1 cellular context compared by ENCODE assay signal in the genomic region with DNA sequence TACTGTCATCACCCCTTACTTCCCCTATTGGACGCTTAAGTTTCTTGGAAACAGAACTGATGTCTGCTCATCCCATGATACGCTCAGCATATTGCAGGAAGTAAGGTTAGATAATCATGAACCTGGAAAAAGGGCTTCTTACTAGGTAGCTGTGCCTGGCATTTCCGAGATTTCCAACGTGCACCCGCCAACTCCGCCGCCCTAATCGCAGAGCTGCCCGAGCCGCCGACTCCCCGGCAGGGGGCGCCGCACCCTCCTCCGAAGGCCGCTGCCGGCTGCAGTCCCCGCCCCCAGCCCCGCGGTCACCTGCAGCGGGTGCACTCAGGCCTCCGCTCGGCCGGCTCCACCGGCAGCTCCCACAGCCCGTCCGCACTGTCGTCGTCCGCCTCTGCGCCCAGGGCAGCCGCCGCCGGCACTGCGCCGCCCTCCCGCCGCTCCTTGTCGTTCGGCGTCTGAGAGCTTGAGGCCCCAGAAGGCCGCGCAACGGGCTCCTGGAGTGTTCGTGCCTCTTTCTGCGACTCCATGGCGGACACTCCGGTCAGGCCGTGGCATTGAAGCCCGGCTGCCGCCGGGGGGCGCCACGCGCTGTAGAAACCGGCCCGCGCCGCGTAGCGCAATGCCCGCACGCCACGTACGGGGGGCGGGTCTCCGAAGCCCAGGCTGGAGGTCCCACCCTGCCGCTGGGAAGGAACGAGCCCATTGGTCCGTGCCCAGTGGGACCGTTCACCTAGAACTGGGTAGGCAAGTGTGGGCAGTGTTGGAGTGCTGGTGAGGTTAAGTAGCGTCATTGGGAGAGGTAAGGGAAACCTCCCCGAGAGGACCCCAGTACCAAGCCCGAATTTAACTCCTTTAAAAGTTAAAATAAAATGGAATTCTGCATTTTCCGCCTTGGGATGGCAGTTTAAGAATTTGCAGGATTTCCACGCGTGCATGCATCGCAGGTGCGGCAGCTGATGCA.
TF ChIP-seq lines count a peak whose summit lies in the region.

A gene with protein sequence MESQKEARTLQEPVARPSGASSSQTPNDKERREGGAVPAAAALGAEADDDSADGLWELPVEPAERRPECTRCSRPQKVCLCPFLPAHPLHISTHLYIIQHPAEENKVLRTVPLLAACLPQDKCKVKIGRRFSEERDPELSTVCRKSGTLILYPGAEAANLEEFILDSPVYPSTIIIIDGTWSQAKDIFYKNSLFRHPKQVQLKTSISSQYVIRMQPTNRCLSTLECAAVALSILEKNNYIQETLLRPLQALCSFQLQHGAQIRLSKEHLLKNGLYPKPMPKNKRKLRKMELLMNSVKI (minus strand): TSS at position 560 of the 958 bp plus-strand sequence. CDS start 36 bp downstream, at position 524.

TF ChIP-seq in K562, 482 proteins besides CTCF, POLR2A, EP300 and RAD21 (continued from another document and continues in another):
- TF ChIP-seq, protein P1, sequence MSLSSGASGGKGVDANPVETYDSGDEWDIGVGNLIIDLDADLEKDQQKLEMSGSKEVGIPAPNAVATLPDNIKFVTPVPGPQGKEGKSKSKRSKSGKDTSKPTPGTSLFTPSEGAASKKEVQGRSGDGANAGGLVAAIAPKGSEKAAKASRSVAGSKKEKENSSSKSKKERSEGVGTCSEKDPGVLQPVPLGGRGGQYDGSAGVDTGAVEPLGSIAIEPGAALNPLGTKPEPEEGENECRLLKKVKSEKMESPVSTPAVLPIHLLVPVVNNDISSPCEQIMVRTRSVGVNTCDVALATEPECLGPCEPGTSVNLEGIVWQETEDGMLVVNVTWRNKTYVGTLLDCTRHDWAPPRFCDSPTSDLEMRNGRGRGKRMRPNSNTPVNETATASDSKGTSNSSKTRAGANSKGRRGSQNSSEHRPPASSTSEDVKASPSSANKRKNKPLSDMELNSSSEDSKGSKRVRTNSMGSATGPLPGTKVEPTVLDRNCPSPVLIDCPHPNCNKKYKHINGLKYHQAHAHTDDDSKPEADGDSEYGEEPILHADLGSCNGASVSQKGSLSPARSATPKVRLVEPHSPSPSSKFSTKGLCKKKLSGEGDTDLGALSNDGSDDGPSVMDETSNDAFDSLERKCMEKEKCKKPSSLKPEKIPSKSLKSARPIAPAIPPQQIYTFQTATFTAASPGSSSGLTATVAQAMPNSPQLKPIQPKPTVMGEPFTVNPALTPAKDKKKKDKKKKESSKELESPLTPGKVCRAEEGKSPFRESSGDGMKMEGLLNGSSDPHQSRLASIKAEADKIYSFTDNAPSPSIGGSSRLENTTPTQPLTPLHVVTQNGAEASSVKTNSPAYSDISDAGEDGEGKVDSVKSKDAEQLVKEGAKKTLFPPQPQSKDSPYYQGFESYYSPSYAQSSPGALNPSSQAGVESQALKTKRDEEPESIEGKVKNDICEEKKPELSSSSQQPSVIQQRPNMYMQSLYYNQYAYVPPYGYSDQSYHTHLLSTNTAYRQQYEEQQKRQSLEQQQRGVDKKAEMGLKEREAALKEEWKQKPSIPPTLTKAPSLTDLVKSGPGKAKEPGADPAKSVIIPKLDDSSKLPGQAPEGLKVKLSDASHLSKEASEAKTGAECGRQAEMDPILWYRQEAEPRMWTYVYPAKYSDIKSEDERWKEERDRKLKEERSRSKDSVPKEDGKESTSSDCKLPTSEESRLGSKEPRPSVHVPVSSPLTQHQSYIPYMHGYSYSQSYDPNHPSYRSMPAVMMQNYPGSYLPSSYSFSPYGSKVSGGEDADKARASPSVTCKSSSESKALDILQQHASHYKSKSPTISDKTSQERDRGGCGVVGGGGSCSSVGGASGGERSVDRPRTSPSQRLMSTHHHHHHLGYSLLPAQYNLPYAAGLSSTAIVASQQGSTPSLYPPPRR (CRISPR knock-in tag; IDR thresholded peaks at IDR 0.05; ENCODE audit: borderline replicate concordance): no peak
- peak in 1 of 2 experiments; percentile 67; a peak in 2 of 4 replicates for TF ChIP-seq HDAC1 (IDR thresholded peaks at IDR 0.05)
- 0 out of 2 replicates have a peak, but pooled peaks have one; percentile 20 for TF ChIP-seq DPF2 (IDR thresholded peaks at IDR 0.05)
- TF ChIP-seq SAFB (IDR thresholded peaks at IDR 0.05; ENCODE audit: borderline replicate concordance, low read depth, low read length): peak; percentile 57; the same call in 1 of the 2 replicates
- TF ChIP-seq HNRNPK (IDR thresholded peaks at IDR 0.05; ENCODE audit: low read depth, low read length, poor library complexity, severe bottlenecking): peak; percentile 61
- no peak for TF ChIP-seq KHSRP (IDR thresholded peaks at IDR 0.05)
- TF ChIP-seq, protein P2, sequence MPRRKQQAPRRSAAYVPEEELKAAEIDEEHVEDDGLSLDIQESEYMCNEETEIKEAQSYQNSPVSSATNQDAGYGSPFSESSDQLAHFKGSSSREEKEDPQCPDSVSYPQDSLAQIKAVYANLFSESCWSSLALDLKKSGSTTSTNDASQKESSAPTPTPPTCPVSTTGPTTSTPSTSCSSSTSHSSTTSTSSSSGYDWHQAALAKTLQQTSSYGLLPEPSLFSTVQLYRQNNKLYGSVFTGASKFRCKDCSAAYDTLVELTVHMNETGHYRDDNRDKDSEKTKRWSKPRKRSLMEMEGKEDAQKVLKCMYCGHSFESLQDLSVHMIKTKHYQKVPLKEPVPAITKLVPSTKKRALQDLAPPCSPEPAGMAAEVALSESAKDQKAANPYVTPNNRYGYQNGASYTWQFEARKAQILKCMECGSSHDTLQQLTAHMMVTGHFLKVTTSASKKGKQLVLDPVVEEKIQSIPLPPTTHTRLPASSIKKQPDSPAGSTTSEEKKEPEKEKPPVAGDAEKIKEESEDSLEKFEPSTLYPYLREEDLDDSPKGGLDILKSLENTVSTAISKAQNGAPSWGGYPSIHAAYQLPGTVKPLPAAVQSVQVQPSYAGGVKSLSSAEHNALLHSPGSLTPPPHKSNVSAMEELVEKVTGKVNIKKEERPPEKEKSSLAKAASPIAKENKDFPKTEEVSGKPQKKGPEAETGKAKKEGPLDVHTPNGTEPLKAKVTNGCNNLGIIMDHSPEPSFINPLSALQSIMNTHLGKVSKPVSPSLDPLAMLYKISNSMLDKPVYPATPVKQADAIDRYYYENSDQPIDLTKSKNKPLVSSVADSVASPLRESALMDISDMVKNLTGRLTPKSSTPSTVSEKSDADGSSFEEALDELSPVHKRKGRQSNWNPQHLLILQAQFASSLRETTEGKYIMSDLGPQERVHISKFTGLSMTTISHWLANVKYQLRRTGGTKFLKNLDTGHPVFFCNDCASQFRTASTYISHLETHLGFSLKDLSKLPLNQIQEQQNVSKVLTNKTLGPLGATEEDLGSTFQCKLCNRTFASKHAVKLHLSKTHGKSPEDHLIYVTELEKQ (CRISPR knock-in tag; IDR thresholded peaks at IDR 0.05): no peak
- no peak for TF ChIP-seq FOXJ2 (tag; IDR thresholded peaks at IDR 0.05)
- peak; percentile 72; the same call in 1 of the 2 replicates for TF ChIP-seq CBX1 (IDR thresholded peaks at IDR 0.05; ENCODE audit: low read depth)
- no peak for TF ChIP-seq FOS (IDR thresholded peaks at IDR 0.05; ENCODE audit: extremely low read depth, insufficient read length)
- peak; percentile 70 for TF ChIP-seq TBP (optimal IDR thresholded peaks at IDR 0.05; ENCODE audit: low read depth, low read length)
- no peak for TF ChIP-seq CHD4 (IDR thresholded peaks at IDR 0.05; ENCODE audit: insufficient read depth, insufficient replicate concordance, low read depth, low read length, poor library complexity, severe bottlenecking)
- peak; percentile 83; the same call in 1 of the 2 replicates for TF ChIP-seq KAT7 (CRISPR knock-in tag; IDR thresholded peaks at IDR 0.05; ENCODE audit: borderline replicate concordance)
- TF ChIP-seq HCFC1 (IDR thresholded peaks at IDR 0.05; ENCODE audit: low read depth, low read length): no peak; the same call in 1 of the 2 replicates
- TF ChIP-seq ZKSCAN1 (IDR thresholded peaks at IDR 0.05; ENCODE audit: low read depth, low read length): peak; percentile 26; the same call in 1 of the 2 replicates
- TF ChIP-seq, protein P3, sequence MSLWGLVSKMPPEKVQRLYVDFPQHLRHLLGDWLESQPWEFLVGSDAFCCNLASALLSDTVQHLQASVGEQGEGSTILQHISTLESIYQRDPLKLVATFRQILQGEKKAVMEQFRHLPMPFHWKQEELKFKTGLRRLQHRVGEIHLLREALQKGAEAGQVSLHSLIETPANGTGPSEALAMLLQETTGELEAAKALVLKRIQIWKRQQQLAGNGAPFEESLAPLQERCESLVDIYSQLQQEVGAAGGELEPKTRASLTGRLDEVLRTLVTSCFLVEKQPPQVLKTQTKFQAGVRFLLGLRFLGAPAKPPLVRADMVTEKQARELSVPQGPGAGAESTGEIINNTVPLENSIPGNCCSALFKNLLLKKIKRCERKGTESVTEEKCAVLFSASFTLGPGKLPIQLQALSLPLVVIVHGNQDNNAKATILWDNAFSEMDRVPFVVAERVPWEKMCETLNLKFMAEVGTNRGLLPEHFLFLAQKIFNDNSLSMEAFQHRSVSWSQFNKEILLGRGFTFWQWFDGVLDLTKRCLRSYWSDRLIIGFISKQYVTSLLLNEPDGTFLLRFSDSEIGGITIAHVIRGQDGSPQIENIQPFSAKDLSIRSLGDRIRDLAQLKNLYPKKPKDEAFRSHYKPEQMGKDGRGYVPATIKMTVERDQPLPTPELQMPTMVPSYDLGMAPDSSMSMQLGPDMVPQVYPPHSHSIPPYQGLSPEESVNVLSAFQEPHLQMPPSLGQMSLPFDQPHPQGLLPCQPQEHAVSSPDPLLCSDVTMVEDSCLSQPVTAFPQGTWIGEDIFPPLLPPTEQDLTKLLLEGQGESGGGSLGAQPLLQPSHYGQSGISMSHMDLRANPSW (CRISPR knock-in tag; IDR thresholded peaks at IDR 0.05): no peak
- no peak for TF ChIP-seq ZFP1 (CRISPR knock-in tag; IDR thresholded peaks at IDR 0.05)
- TF ChIP-seq, protein P4, sequence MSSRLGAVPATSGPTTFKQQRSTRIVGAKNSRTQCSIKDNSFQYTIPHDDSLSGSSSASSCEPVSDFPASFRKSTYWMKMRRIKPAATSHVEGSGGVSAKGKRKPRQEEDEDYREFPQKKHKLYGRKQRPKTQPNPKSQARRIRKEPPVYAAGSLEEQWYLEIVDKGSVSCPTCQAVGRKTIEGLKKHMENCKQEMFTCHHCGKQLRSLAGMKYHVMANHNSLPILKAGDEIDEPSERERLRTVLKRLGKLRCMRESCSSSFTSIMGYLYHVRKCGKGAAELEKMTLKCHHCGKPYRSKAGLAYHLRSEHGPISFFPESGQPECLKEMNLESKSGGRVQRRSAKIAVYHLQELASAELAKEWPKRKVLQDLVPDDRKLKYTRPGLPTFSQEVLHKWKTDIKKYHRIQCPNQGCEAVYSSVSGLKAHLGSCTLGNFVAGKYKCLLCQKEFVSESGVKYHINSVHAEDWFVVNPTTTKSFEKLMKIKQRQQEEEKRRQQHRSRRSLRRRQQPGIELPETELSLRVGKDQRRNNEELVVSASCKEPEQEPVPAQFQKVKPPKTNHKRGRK (tag; IDR thresholded peaks at IDR 0.05): no peak
- peak; percentile 85; the same call in 1 of the 2 replicates for TF ChIP-seq EP400 (IDR thresholded peaks at IDR 0.05)
- TF ChIP-seq ZBTB8A (IDR thresholded peaks at IDR 0.05; ENCODE audit: partially characterized antibody): no peak
- no peak for TF ChIP-seq CHD2 (IDR thresholded peaks at IDR 0.05; ENCODE audit: low read depth, low read length)
- no peak for TF ChIP-seq ZNF347 (CRISPR knock-in tag; IDR thresholded peaks at IDR 0.05; ENCODE audit: low read depth)
- no peak for TF ChIP-seq ZNF274 (IDR thresholded peaks at IDR 0.05; ENCODE audit: borderline replicate concordance, low read depth, low read length)
- TF ChIP-seq, protein P5, sequence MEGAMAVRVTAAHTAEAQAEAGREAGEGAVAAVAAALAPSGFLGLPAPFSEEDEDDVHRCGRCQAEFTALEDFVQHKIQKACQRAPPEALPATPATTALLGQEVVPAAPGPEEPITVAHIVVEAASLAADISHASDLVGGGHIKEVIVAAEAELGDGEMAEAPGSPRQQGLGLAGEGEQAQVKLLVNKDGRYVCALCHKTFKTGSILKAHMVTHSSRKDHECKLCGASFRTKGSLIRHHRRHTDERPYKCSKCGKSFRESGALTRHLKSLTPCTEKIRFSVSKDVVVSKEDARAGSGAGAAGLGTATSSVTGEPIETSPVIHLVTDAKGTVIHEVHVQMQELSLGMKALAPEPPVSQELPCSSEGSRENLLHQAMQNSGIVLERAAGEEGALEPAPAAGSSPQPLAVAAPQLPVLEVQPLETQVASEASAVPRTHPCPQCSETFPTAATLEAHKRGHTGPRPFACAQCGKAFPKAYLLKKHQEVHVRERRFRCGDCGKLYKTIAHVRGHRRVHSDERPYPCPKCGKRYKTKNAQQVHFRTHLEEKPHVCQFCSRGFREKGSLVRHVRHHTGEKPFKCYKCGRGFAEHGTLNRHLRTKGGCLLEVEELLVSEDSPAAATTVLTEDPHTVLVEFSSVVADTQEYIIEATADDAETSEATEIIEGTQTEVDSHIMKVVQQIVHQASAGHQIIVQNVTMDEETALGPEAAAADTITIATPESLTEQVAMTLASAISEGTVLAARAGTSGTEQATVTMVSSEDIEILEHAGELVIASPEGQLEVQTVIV (CRISPR knock-in tag; IDR thresholded peaks at IDR 0.05; ENCODE audit: borderline replicate concordance): no peak
- TF ChIP-seq HDAC3 (IDR thresholded peaks at IDR 0.05; ENCODE audit: borderline replicate concordance, partially characterized antibody): no peak
- no peak; the same call in 1 of the 2 replicates for TF ChIP-seq ETV5 (CRISPR knock-in tag; IDR thresholded peaks at IDR 0.05; ENCODE audit: low read depth)
- TF ChIP-seq ZNF57 (CRISPR knock-in tag; IDR thresholded peaks at IDR 0.05): no peak
- TF ChIP-seq PTRF (tag; IDR thresholded peaks at IDR 0.05): no peak
- TF ChIP-seq, protein P6, sequence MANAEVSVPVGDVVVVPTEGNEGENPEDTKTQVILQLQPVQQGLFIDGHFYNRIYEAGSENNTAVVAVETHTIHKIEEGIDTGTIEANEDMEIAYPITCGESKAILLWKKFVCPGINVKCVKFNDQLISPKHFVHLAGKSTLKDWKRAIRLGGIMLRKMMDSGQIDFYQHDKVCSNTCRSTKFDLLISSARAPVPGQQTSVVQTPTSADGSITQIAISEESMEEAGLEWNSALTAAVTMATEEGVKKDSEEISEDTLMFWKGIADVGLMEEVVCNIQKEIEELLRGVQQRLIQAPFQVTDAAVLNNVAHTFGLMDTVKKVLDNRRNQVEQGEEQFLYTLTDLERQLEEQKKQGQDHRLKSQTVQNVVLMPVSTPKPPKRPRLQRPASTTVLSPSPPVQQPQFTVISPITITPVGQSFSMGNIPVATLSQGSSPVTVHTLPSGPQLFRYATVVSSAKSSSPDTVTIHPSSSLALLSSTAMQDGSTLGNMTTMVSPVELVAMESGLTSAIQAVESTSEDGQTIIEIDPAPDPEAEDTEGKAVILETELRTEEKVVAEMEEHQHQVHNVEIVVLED (CRISPR knock-in tag; IDR thresholded peaks at IDR 0.05): peak; percentile 93
- TF ChIP-seq SMARCA4 (IDR thresholded peaks at IDR 0.05): 0 out of 2 replicates have a peak, but pooled peaks have one; percentile 18
- no peak for TF ChIP-seq NFYB (IDR thresholded peaks at IDR 0.05; ENCODE audit: extremely low read depth, insufficient read length)
